Comparison of ENCODE assay signal across 7 cellular contexts in genomic region chr5:64147849-64148441, GRCh38. TPM values are rescaled to one million over a fixed set of nuclear protein-coding genes. Genes with fewer than 3 reads are reported as not detected.
A peak's percentile ranks its signal among the peaks of the same experiment; 100 is the strongest.
DNase-seq lines count a peak whose midpoint lies in the region; TF ChIP-seq lines count a peak whose summit lies in the region.

No MANE protein-coding gene starts in this region.

- DNase-seq in G401 (ENCODE audit: low spot score) (peak; percentile 75), HFF-Myc (ENCODE audit: extremely low read depth, low read depth) (peak; percentile 6), NOMO-1 (lab: John Stamatoyannopoulos, UW; ENCODE audit: unreplicated experiment in 2 of 2) (peak; percentile 38 to 48), ecto neural progenitor cell (ENCODE audit: low spot score) (peak; percentile 73), medulla oblongata (ENCODE audit: extremely low spot score) (peak; percentile 67)
- no peak for DNase-seq in activated CD8-positive, alpha-beta memory T cell treated with anti-CD3 and anti-CD28 coated beads, Interleukin-2, amount 50 U/mL, for 4 hours
- DNase-seq in stimulated activated CD4-positive, alpha-beta T cell treated with anti-CD3 and anti-CD28 coated beads, Interleukin-12 subunit alpha, Interleukin-12 subunit beta, amount 100 ng/mL, for 4 hours, result no peak

- no peak overlapping the region for H3K4me3 ChIP-seq in HFF-Myc (replicated peaks; ENCODE audit: low read depth, low read length)

- peak; percentile 49 for TF ChIP-seq CTCF in HFF-Myc (IDR thresholded peaks at IDR 0.05; ENCODE audit: low read depth, low read length, missing control alignments)

- in situ Hi-C loops in G401 (cut with HindIII; ENCODE audit: low sequenced_read_pairs), result no loop called here

RNA-seq across cellular contexts. Expression of gene RNF180, which starts 17.7 kb away (rescaled TPM):
- not detected in 2 replicates for total RNA-seq in G401 (2014; rRNA removed; shearing (Covaris generic))

Comparison
In these comparisons a context has a peak if more than half of its experiments do, and no peak if none do; other contexts are left out.
1. DNase-seq: peak in G401 (single experiment), HFF-Myc (single experiment), NOMO-1 (2 of 2), ecto neural progenitor cell (single experiment) and medulla oblongata (single experiment); none in activated CD8-positive, alpha-beta memory T cell treated with anti-CD3 and anti-CD28 coated beads, Interleukin-2, amount 50 U/mL, for 4 hours (single experiment) and stimulated activated CD4-positive, alpha-beta T cell treated with anti-CD3 and anti-CD28 coated beads, Interleukin-12 subunit alpha, Interleukin-12 subunit beta, amount 100 ng/mL, for 4 hours (single experiment).